ENCODE assay signal across 8 cellular contexts in the genomic region with DNA sequence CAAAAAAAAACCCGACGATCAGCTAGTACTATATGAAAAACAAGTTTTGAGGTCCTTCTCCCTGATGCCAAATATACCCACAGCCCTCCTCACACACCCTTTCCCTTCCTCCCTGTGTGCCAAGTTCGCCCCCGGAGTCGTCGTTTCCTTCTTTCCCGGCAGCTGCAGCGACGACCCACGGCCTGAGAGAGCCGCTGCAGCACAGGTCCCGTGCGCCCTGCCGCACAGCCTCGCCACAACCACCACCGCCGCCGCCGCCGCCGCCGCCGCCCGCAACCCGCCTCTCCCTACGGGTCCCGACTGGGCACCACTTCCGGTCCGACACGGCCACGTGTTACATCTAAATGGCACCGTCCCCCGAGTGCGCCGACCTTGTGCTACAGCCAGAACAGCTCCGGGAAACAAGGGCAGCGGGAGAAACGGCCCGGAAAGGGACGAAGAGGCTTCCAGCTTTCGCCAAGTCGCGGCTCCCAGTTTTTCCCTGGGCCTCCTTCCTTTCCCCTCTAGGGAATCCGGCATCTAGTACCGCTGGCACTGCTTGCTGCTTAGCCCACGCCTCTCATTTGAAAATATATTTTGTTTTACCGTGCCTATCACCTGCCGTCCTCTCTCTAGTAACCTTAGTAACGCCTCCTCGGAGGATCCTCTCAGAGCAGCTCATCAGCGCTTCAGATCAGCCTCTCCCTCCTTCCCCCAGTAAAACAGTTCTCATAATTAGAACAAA. TPM values are rescaled to one million over a fixed set of nuclear protein-coding genes. Genes with fewer than 3 reads are reported as not detected.
A peak's percentile ranks its signal among the peaks of the same experiment; 100 is the strongest.
DNase-seq lines count a peak whose midpoint lies in the region; ATAC-seq and TF ChIP-seq lines count a peak whose summit lies in the region.

A gene with protein sequence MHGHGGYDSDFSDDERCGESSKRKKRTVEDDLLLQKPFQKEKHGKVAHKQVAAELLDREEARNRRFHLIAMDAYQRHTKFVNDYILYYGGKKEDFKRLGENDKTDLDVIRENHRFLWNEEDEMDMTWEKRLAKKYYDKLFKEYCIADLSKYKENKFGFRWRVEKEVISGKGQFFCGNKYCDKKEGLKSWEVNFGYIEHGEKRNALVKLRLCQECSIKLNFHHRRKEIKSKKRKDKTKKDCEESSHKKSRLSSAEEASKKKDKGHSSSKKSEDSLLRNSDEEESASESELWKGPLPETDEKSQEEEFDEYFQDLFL (minus strand): TSS at position 315 of the 724 bp plus-strand sequence. CDS start 2,486 bp downstream, outside the sequence.

- peak within 1 kb of the TSS; percentile 63 to 96 (median 89) for H3K4me3 ChIP-seq in liver (ENCODE audit: low read depth in 1 of 3, low read length in 3 of 3)

- WGBS in liver, result under 1% methylated on average over 51 of the region's 51 CpGs

- DNase-seq in NCI-H526 (lab: John Stamatoyannopoulos, UW), result peak; percentile 85 to 87
- peak; percentile 86 for DNase-seq in activated CD4-positive, alpha-beta T cell treated with anti-CD3 and anti-CD28 coated beads, Interleukin-2, amount 50 U/mL, for 1 hour
- peak; percentile 89 to 95 for DNase-seq in dermis microvascular lymphatic vessel endothelial cell (ENCODE audit: low read depth in 2 of 2)
- DNase-seq in stimulated activated CD4-positive, alpha-beta T cell treated with anti-CD3 and anti-CD28 coated beads, Interleukin-4, amount 100 ng/mL, for 1 hour, result peak; percentile 88

- peak within 1 kb of the TSS; percentile 85 to 93 for H3K9ac ChIP-seq in liver (ENCODE audit: low read depth in 1 of 2, low read length in 2 of 2)

- H3K27me3 ChIP-seq in liver (ENCODE audit: control insufficient read depth in 4 of 4, insufficient read depth in 4 of 4, low read length in 3 of 4), result no peaks in the 10 kb centered on the region

- peaks cover 4 to 16% (median 12%) of the 10 kb centered on the region in 4 donors for H3K4me1 ChIP-seq in liver (ENCODE audit: control insufficient read depth in 4 of 4, insufficient read depth in 4 of 4, low read length in 3 of 4)

- H3K9me3 ChIP-seq in liver (ENCODE audit: control insufficient read depth in 4 of 4, low read length in 3 of 4), result no peaks in the 10 kb centered on the region

- TF ChIP-seq CTCF in C4-2B (conservative IDR thresholded peaks at IDR 0.05), result peak; percentile 48
- TF ChIP-seq CTCF in liver (IDR thresholded peaks at IDR 0.05; ENCODE audit: low read depth, low read length, missing input control), result peak; percentile 45

- peaks cover 1 to 16% (median 8%) of the 10 kb centered on the region in 4 donors for H3K36me3 ChIP-seq in liver (ENCODE audit: control insufficient read depth in 4 of 4, insufficient read depth in 3 of 4, low read depth in 1 of 4, low read length in 3 of 4)

- ATAC-seq in GM19324 (IDR thresholded peaks at IDR 0.05; ENCODE audit: low FRiP score, unreplicated experiment), result peak; percentile 94
- peak; percentile 81 for ATAC-seq in HG03460 (IDR thresholded peaks at IDR 0.05; ENCODE audit: unreplicated experiment)

- TF ChIP-seq RAD21 in liver (IDR thresholded peaks at IDR 0.05), result peak; percentile 73 to 74

- H3K27ac ChIP-seq in C4-2B, result peak within 1 kb of the TSS; percentile 72
- peak within 1 kb of the TSS; percentile 69 to 75 for H3K27ac ChIP-seq in liver (ENCODE audit: low read depth in 1 of 2, low read length in 2 of 2)

TF ChIP-seq in liver, 16 proteins besides CTCF, POLR2A, EP300 and RAD21:
- TF ChIP-seq HNF4G (IDR thresholded peaks at IDR 0.05) (no peak), JUND (IDR thresholded peaks at IDR 0.05) (peak; percentile 6 to 20), FOXA2 (IDR thresholded peaks at IDR 0.05) (peak; percentile 49), SP1 (IDR thresholded peaks at IDR 0.05) (peak; percentile 66), NR2F2 (IDR thresholded peaks at IDR 0.05) (peak; percentile 89), GABPA (IDR thresholded peaks at IDR 0.05 in 1 of 2, conservative IDR thresholded peaks at IDR 0.05 in 1 of 2) (peak; percentile 95 to 98), FOXA1 (IDR thresholded peaks at IDR 0.05) (peak; percentile 84), TAF1 (conservative IDR thresholded peaks at IDR 0.05) (peak; percentile 5), YY1 (IDR thresholded peaks at IDR 0.05) (peak; percentile 90), EGR1 (IDR thresholded peaks at IDR 0.05; ENCODE audit: low read depth in 2 of 2) (no peak), HNF4A (conservative IDR thresholded peaks at IDR 0.05) (peak; percentile 27 to 50), RXRA (IDR thresholded peaks at IDR 0.05) (peak; percentile 70 to 73)
- TF ChIP-seq, protein P1, sequence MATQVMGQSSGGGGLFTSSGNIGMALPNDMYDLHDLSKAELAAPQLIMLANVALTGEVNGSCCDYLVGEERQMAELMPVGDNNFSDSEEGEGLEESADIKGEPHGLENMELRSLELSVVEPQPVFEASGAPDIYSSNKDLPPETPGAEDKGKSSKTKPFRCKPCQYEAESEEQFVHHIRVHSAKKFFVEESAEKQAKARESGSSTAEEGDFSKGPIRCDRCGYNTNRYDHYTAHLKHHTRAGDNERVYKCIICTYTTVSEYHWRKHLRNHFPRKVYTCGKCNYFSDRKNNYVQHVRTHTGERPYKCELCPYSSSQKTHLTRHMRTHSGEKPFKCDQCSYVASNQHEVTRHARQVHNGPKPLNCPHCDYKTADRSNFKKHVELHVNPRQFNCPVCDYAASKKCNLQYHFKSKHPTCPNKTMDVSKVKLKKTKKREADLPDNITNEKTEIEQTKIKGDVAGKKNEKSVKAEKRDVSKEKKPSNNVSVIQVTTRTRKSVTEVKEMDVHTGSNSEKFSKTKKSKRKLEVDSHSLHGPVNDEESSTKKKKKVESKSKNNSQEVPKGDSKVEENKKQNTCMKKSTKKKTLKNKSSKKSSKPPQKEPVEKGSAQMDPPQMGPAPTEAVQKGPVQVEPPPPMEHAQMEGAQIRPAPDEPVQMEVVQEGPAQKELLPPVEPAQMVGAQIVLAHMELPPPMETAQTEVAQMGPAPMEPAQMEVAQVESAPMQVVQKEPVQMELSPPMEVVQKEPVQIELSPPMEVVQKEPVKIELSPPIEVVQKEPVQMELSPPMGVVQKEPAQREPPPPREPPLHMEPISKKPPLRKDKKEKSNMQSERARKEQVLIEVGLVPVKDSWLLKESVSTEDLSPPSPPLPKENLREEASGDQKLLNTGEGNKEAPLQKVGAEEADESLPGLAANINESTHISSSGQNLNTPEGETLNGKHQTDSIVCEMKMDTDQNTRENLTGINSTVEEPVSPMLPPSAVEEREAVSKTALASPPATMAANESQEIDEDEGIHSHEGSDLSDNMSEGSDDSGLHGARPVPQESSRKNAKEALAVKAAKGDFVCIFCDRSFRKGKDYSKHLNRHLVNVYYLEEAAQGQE (IDR thresholded peaks at IDR 0.05), result peak; percentile 87
- TF ChIP-seq, protein P2, sequence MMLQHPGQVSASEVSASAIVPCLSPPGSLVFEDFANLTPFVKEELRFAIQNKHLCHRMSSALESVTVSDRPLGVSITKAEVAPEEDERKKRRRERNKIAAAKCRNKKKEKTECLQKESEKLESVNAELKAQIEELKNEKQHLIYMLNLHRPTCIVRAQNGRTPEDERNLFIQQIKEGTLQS (IDR thresholded peaks at IDR 0.05), result no peak
- TF ChIP-seq, protein P3, sequence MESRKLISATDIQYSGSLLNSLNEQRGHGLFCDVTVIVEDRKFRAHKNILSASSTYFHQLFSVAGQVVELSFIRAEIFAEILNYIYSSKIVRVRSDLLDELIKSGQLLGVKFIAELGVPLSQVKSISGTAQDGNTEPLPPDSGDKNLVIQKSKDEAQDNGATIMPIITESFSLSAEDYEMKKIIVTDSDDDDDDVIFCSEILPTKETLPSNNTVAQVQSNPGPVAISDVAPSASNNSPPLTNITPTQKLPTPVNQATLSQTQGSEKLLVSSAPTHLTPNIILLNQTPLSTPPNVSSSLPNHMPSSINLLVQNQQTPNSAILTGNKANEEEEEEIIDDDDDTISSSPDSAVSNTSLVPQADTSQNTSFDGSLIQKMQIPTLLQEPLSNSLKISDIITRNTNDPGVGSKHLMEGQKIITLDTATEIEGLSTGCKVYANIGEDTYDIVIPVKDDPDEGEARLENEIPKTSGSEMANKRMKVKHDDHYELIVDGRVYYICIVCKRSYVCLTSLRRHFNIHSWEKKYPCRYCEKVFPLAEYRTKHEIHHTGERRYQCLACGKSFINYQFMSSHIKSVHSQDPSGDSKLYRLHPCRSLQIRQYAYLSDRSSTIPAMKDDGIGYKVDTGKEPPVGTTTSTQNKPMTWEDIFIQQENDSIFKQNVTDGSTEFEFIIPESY (IDR thresholded peaks at IDR 0.05), result peak; percentile 89
- TF ChIP-seq, protein P4, sequence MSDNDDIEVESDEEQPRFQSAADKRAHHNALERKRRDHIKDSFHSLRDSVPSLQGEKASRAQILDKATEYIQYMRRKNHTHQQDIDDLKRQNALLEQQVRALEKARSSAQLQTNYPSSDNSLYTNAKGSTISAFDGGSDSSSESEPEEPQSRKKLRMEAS (IDR thresholded peaks at IDR 0.05), result peak; percentile 92

RNA-seq across cellular contexts. Expression of the gene that starts here (rescaled TPM):
- total RNA-seq in dermis microvascular lymphatic vessel endothelial cell (2.4 and 3.7 TPM in 2 replicates), liver (1 to 10 TPM; 4.8 to 6.9 TPM)
- 10 to 100 TPM in 1 of 2 donors, 1 to 10 TPM in 1; 2.5 to 19.2 TPM for polyA plus RNA-seq in liver

Comparison
In these comparisons a context has a peak if more than half of its experiments do, and no peak if none do; other contexts are left out.
1. Peak in every context shown above with its lines: DNase-seq, ATAC-seq, H3K4me3 ChIP-seq and H3K27ac ChIP-seq.